ENCODE assay signal across 16 cellular contexts in the genomic region with DNA sequence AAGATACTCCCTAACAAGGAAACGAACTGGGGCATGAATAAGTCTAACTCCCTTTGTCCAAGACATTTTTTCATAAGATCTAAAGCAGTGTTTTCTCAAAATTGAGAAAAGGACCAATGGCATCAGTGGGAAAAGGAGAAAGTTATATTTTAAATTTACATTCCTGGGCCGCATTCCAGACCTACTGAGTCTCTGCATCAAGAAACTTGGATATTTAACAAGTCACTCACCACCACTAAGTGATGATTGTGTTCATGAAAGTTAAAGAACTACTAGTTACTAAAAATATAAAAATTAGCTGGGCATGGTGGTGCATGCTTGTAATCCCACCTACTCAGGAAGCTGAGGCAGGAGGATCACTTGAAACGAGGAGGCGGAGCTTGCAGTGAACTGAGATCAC.
DNase-seq lines count a peak whose midpoint lies in the region; TF ChIP-seq lines count a peak whose summit lies in the region.
"Had no signal": no experiment of that assay in that cellular context is flagged by ENCODE, and none has a peak within 500 bp of the region (broad histone marks: within the 10 kb centered on the region; RNA-seq: fewer than 3 reads in every experiment).

No MANE protein-coding gene starts in this region.

- no peak overlapping the region for H3K4me3 Mint-ChIP-seq in endodermal cell
- H3K4me3 Mint-ChIP-seq: CD4-positive, alpha-beta T cell had no signal

- H3K9me3 Mint-ChIP-seq in endodermal cell = no peaks in the 10 kb centered on the region
- H3K9me3 Mint-ChIP-seq: CD4-positive, alpha-beta T cell had no signal

- 92% methylated on average over 2 to 4 of the region's 4 CpGs for WGBS in endodermal cell (ENCODE audit: insufficient coverage in 1 of 2, insufficient read length in 1 of 2), 2 experiments

- TF ChIP-seq CTCF in choroid plexus epithelial cell (conservative IDR thresholded peaks at IDR 0.05; ENCODE audit: low read depth, low read length) (no peak), endodermal cell (conservative IDR thresholded peaks at IDR 0.05) (no peak)

- peak; percentile 32 for DNase-seq in EL
- peak; percentile 15 for DNase-seq in NCI-H226
- peak; percentile 10 for DNase-seq in choroid plexus epithelial cell (ENCODE audit: low read depth)
- DNase-seq in renal cortical epithelial cell (ENCODE audit: low read depth) = peak; percentile 18
- no peak for DNase-seq in NCI-H1436 treated with DMSO at 0.1 percent for 48 hours (lab: John Stamatoyannopoulos, UW)
- DNase-seq in endodermal cell = no peak
- DNase-seq in NCI-H510A treated with DMSO at 0.1 percent for 48 hours (lab: John Stamatoyannopoulos, UW) = no peak
- DNase-seq: BE2C; CD4-positive, alpha-beta T cell; HCEC 1CT; KG1; NCI-H146; NCI-H2081; NCI-H526; SHP77; SK-N-SH had no signal

- no peaks in the 10 kb centered on the region for H3K4me1 ChIP-seq in endodermal cell (ENCODE audit: control insufficient read depth, insufficient read depth, low read length)
- H3K4me1 ChIP-seq: BE2C had no signal

- peaks cover 9% of the 10 kb centered on the region for H3K4me1 Mint-ChIP-seq in endodermal cell

- H3K27ac ChIP-seq in endodermal cell (ENCODE audit: low read depth, low read length) = no peak overlapping the region

- H3K36me3 ChIP-seq in endodermal cell (ENCODE audit: control insufficient read depth, insufficient read depth, low read length) = no peaks in the 10 kb centered on the region
- H3K36me3 ChIP-seq: BE2C had no signal

- no peaks in the 10 kb centered on the region for H3K9me3 ChIP-seq in endodermal cell (ENCODE audit: control insufficient read depth, low read length)
- H3K9me3 ChIP-seq: BE2C, SK-N-SH had no signal

- no peaks in the 10 kb centered on the region for H3K36me3 Mint-ChIP-seq in endodermal cell (ENCODE audit: low read depth)

- H3K27me3 ChIP-seq in endodermal cell (ENCODE audit: control insufficient read depth, insufficient read depth, low read length, poor library complexity, severe bottlenecking) = no peaks in the 10 kb centered on the region
- H3K27me3 ChIP-seq: BE2C had no signal

- peaks cover 3% of the 10 kb centered on the region for H3K27me3 Mint-ChIP-seq in endodermal cell (ENCODE audit: insufficient read depth)
- H3K27me3 Mint-ChIP-seq: CD4-positive, alpha-beta T cell had no signal

- H3K27ac Mint-ChIP-seq in endodermal cell = no peak overlapping the region
- H3K27ac Mint-ChIP-seq: CD4-positive, alpha-beta T cell had no signal

- H3K9ac ChIP-seq in endodermal cell (ENCODE audit: extremely low read depth, low read length, poor library complexity, severe bottlenecking) = no peak overlapping the region
- H3K9ac ChIP-seq: SK-N-SH had no signal

- H3K4me3 ChIP-seq in choroid plexus epithelial cell (ENCODE audit: low read depth, low read length) = no peak overlapping the region
- H3K4me3 ChIP-seq in endodermal cell (ENCODE audit: low read length) = no peak overlapping the region

Comparison
In these comparisons a context has a peak if more than half of its experiments do, and no peak if none do; other contexts are left out.
1. DNase-seq: peak in EL (single experiment), NCI-H226 (single experiment), choroid plexus epithelial cell (single experiment) and renal cortical epithelial cell (single experiment); none in NCI-H1436 treated with DMSO at 0.1 percent for 48 hours (single experiment), endodermal cell (single experiment) and NCI-H510A treated with DMSO at 0.1 percent for 48 hours (single experiment).